Comparison of ENCODE assay signal across 15 cellular contexts in genomic region chr2:105917688-105918087, GRCh38.
"Had no signal": no experiment of that assay in that cellular context is flagged by ENCODE, and none has a peak within 500 bp of the region (broad histone marks: within the 10 kb centered on the region; RNA-seq: fewer than 3 reads in every experiment).

No MANE protein-coding gene starts in this region.

- H3K4me1 ChIP-seq: tibial artery, vagina had no signal

- H3K36me3 ChIP-seq: ovary, spleen, tibial artery, vagina had no signal

- H3K27me3 ChIP-seq: ovary, spleen, tibial artery, vagina had no signal

- DNase-seq: activated CD4-positive, alpha-beta T cell treated with anti-CD3 and anti-CD28 coated beads, Interleukin-2, amount 50 U/mL, for 1 hour; activated gamma-delta T cell; activated T-cell treated with anti-CD3 and anti-CD28 coated beads, Interleukin-2, amount 50 U/mL, for 48 hours; dermis blood vessel endothelial cell; foreskin melanocyte; kidney glomerular epithelial cell; ovary; spleen; stimulated activated CD4-positive, alpha-beta T cell treated with anti-CD3 and anti-CD28 coated beads, Interleukin-2, amount 100 ng/mL, for 24 hours; tibial artery had no signal

- H3K4me3 ChIP-seq: ovary, spleen, tibial artery, vagina had no signal

- H3K9me3 ChIP-seq: ovary had no signal

- H3K27ac ChIP-seq: epithelial cell of prostate, ovary, tibial artery, vagina had no signal

- ATAC-seq: activated CD4-positive, CD25-positive, alpha-beta regulatory T cell treated with anti-CD3 and anti-CD28 coated beads, Interleukin-2, amount 50 U/mL, for 24 hours; activated naive CD4-positive, alpha-beta T cell treated with anti-CD3 and anti-CD28 coated beads, Interleukin-2, amount 50 U/mL, for 72 hours; sciatic nerve had no signal
